Comparison of ENCODE assay signal across 8 cellular contexts in genomic region chr5:177453852-177454396, GRCh38. TPM values are rescaled to one million over a fixed set of nuclear protein-coding genes. Genes with fewer than 3 reads are reported as not detected.
DNase-seq lines count a peak whose midpoint lies in the region; ATAC-seq and TF ChIP-seq lines count a peak whose summit lies in the region.

No MANE protein-coding gene starts in this region.

- DNase-seq in NCI-H748 (lab: John Stamatoyannopoulos, UW; ENCODE audit: unreplicated experiment) = peak; percentile 80
- DNase-seq in NCI-H748 treated with DMSO at 0.1 percent for 48 hours (lab: John Stamatoyannopoulos, UW) = no peak
- no peak for DNase-seq in WERI-Rb-1
- DNase-seq in left cardiac atrium = peak; percentile 61
- DNase-seq in A172 (ENCODE audit: low spot score) = no peak
- DNase-seq in foreskin keratinocyte = no peak

- H3K9me3 ChIP-seq in WERI-Rb-1 (ENCODE audit: severe bottlenecking) = no peaks in the 10 kb centered on the region

- H3K4me3 ChIP-seq in WERI-Rb-1 (ENCODE audit: low read depth, low read length) (peak overlapping the region; percentile 52), skin epidermis (peak overlapping the region; percentile 49 to 63 (median 58))

- ATAC-seq in HG02938 (IDR thresholded peaks at IDR 0.05; ENCODE audit: unreplicated experiment) (peak; percentile 2), left cardiac atrium (peak; percentile 5 to 8), foreskin keratinocyte (no peak)

- TF ChIP-seq CTCF in WERI-Rb-1 (IDR thresholded peaks at IDR 0.05; ENCODE audit: low read depth, low read length) (no peak), foreskin keratinocyte (conservative IDR thresholded peaks at IDR 0.05) (no peak)

- H3K36me3 ChIP-seq in WERI-Rb-1 = peaks cover 18% of the 10 kb centered on the region

- H3K27me3 ChIP-seq in WERI-Rb-1 (ENCODE audit: insufficient read depth, low read depth, severe bottlenecking) (no peaks in the 10 kb centered on the region), foreskin keratinocyte (peaks cover 14% of the 10 kb centered on the region)

- intact Hi-C loops in left cardiac atrium (cut with DNase I) = loop anchor here (1.0 to 5.0 kb wide), 5 partner anchors 45 to 63 kb away; partner anchors contain the start of gene F12 (in 1 of the 2)

- H3K4me1 ChIP-seq in foreskin keratinocyte = no peaks in the 10 kb centered on the region

- H3K27ac ChIP-seq in WERI-Rb-1 (peak overlapping the region; percentile 80), skin epidermis (peak overlapping the region in 18 of 21 experiments; percentile 22 to 88 (median 72)), foreskin keratinocyte (no peak overlapping the region)

RNA-seq across cellular contexts. Expression of gene PRR7, which starts 7.3 kb away (rescaled TPM):
- 1 to 10 TPM in 1 of 2 donors, under 1 TPM in 1; 0.59 to 1.6 TPM for total RNA-seq in left cardiac atrium
- 58.8 and 72.4 TPM in 2 replicates for total RNA-seq in A172 (2014; rRNA removed; shearing (Covaris generic))
- total RNA-seq in foreskin keratinocyte = 2.4 and 3.0 TPM in 2 replicates
- polyA plus RNA-seq in foreskin keratinocyte = 4.7 and 5.0 TPM in 2 replicates

RNA-seq across cellular contexts. Expression of gene DBN1, which starts 19.5 kb away (rescaled TPM):
- total RNA-seq in left cardiac atrium (10 to 100 TPM; 30.2 to 55.1 TPM), foreskin keratinocyte (80.8 and 88.5 TPM in 2 replicates)
- total RNA-seq in A172 (2014; rRNA removed; shearing (Covaris generic)) = 343 and 354 TPM in 2 replicates
- polyA plus RNA-seq in foreskin keratinocyte = 69.8 and 78.7 TPM in 2 replicates

RNA-seq across cellular contexts. Expression of gene GRK6, which starts 27.4 kb away (rescaled TPM):
- 10 to 100 TPM; 14.6 to 20.1 TPM for total RNA-seq in left cardiac atrium
- 59.3 and 67.6 TPM in 2 replicates for total RNA-seq in A172 (2014; rRNA removed; shearing (Covaris generic))
- 49.4 and 58.1 TPM in 2 replicates for total RNA-seq in foreskin keratinocyte
- 44.7 and 50.5 TPM in 2 replicates for polyA plus RNA-seq in foreskin keratinocyte

RNA-seq across cellular contexts. Expression of gene PDLIM7, which starts 43.5 kb away (rescaled TPM):
- 10 to 100 TPM; 50.5 to 94.5 TPM for total RNA-seq in left cardiac atrium
- 189 and 215 TPM in 2 replicates for total RNA-seq in A172 (2014; rRNA removed; shearing (Covaris generic))
- 71.7 and 77.8 TPM in 2 replicates for total RNA-seq in foreskin keratinocyte
- polyA plus RNA-seq in foreskin keratinocyte = 106 and 107 TPM in 2 replicates

RNA-seq across cellular contexts. Expression of gene F12, which starts 44.6 kb away (rescaled TPM):
- total RNA-seq in left cardiac atrium (under 1 TPM; 0.27 to 0.39 TPM), foreskin keratinocyte (6.0 and 9.7 TPM in 2 replicates)
- 5.6 and 11.3 TPM in 2 replicates for total RNA-seq in A172 (2014; rRNA removed; shearing (Covaris generic))
- 11.8 and 12.3 TPM in 2 replicates for polyA plus RNA-seq in foreskin keratinocyte

Comparison
In these comparisons a context has a peak if more than half of its experiments do, and no peak if none do; other contexts are left out.
1. DNase-seq: peak in NCI-H748 (single experiment) and left cardiac atrium (single experiment); none in NCI-H748 treated with DMSO at 0.1 percent for 48 hours (single experiment), WERI-Rb-1 (single experiment), A172 (single experiment) and foreskin keratinocyte (0 of 2).
2. RNA of gene PRR7, which starts 7.3 kb away (total RNA-seq): 58.8 to 72.4 TPM in A172; 2.4 to 3.0 TPM in foreskin keratinocyte and 0.59 to 1.6 TPM in left cardiac atrium; every median in the first group is over 10 times any median in the second.